Comparison of ENCODE assay signal across 2 cellular contexts in the genomic region with DNA sequence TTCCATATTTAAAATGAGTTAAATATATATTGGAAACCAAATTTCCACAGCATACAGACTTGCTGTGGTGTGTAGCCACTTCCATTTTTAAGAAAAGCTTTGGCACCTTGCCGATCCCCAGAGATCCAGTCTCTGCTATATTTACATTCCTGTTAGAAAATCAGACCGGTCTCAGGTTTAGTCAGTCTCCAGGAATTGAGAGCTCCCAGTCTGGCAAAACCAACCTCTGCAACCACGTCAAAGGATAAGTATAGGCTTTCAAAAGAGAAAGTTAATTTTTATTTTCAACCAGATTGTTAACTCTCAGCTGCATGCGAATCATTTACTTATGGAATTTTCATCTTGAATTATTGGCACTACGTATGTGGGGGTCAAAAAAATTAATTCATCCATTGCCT.
TF ChIP-seq lines count a peak whose summit lies in the region.

No MANE protein-coding gene starts in this region.

TF ChIP-seq in IMR-90, 13 proteins besides CTCF, POLR2A, EP300 and RAD21:
- no peak for TF ChIP-seq RCOR1 (IDR thresholded peaks at IDR 0.05; ENCODE audit: insufficient replicate concordance, low read length)
- peak; percentile 75; the same call in 1 of the 2 replicates for TF ChIP-seq FOS (IDR thresholded peaks at IDR 0.05; ENCODE audit: low read depth, low read length)
TF ChIP-seq in IMR-90: peak in this region for 1.

TF ChIP-seq in endothelial cell of umbilical vein, 7 proteins besides CTCF, POLR2A, EP300 and RAD21:
- no peak for TF ChIP-seq POLR2AphosphoS5 (IDR thresholded peaks at IDR 0.05; ENCODE audit: insufficient read depth, low read depth, low read length)
- TF ChIP-seq, protein P1, sequence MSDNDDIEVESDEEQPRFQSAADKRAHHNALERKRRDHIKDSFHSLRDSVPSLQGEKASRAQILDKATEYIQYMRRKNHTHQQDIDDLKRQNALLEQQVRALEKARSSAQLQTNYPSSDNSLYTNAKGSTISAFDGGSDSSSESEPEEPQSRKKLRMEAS (IDR thresholded peaks at IDR 0.05; ENCODE audit: insufficient read depth, insufficient read length): no peak
- no peak for TF ChIP-seq MYC (IDR thresholded peaks at IDR 0.05; ENCODE audit: low read depth, low read length)
- TF ChIP-seq GATA2 (IDR thresholded peaks at IDR 0.05; ENCODE audit: insufficient read depth, insufficient read length, low read depth, low read length): no peak
- TF ChIP-seq JUN (IDR thresholded peaks at IDR 0.05; ENCODE audit: borderline replicate concordance, insufficient read depth, insufficient read length, low read depth): no peak
- TF ChIP-seq EZH2 (IDR thresholded peaks at IDR 0.05; ENCODE audit: borderline replicate concordance, low read depth, low read length, severe bottlenecking): no peak
- no peak for TF ChIP-seq FOS (IDR thresholded peaks at IDR 0.05; ENCODE audit: borderline replicate concordance, insufficient read depth, low read length)
